Comparison of ENCODE assay signal across 8 cellular contexts in genomic region chr9:73152953-73153352, GRCh38. TPM values are rescaled to one million over a fixed set of nuclear protein-coding genes. Genes with fewer than 3 reads are reported as not detected.
A peak's percentile ranks its signal among the peaks of the same experiment; 100 is the strongest.
DNase-seq lines count a peak whose midpoint lies in the region; ATAC-seq and TF ChIP-seq lines count a peak whose summit lies in the region.

No MANE protein-coding gene starts in this region.

- H3K27me3 Mint-ChIP-seq in endothelial cell (ENCODE audit: unreplicated experiment) = no peaks in the 10 kb centered on the region

- no peak overlapping the region for H3K4me3 Mint-ChIP-seq in endothelial cell (ENCODE audit: unreplicated experiment)

- intact Hi-C loops in Right ventricle myocardium superior (cut with DNase I) (no loop called here), transverse colon (cut with DNase I; ENCODE audit: low total_unique reads) (no loop called here)

- no peaks in the 10 kb centered on the region for H3K36me3 Mint-ChIP-seq in endothelial cell (ENCODE audit: low read depth, unreplicated experiment)

- no peak for TF ChIP-seq POLR2A in transverse colon (IDR thresholded peaks at IDR 0.05)

- ATAC-seq in GM18870 (IDR thresholded peaks at IDR 0.05; ENCODE audit: unreplicated experiment) (peak; percentile 72), HG02884 (IDR thresholded peaks at IDR 0.05; ENCODE audit: unreplicated experiment) (peak; percentile 68), Right ventricle myocardium superior (ENCODE audit: poor library complexity) (peak; percentile 74)

- H3K4me1 ChIP-seq in SJCRH30 (peaks cover 53% of the 10 kb centered on the region), transverse colon (peaks cover 0 to 68% (median 27%) of the 10 kb centered on the region in 4 donors)

- 59 to 71% methylated on average over 2 of the region's 2 CpGs for WGBS in transverse colon (ENCODE audit: low coverage in 1 of 2), 2 donors

- H3K36me3 ChIP-seq in SJCRH30 (no peaks in the 10 kb centered on the region; the same call in 1 of the 2 replicates), transverse colon (no peaks in the 10 kb centered on the region)

- no peak for DNase-seq in SJCRH30
- DNase-seq in Right ventricle myocardium superior = no peak
- DNase-seq in transverse colon = no peak
- DNase-seq in NCI-H2107 (lab: John Stamatoyannopoulos, UW) = no peak
- no peak for DNase-seq in endothelial cell (ENCODE audit: low spot score)
- DNase-seq in DMS53 (lab: John Stamatoyannopoulos, UW) = no peak

- H3K9me3 Mint-ChIP-seq in endothelial cell (ENCODE audit: unreplicated experiment) = no peaks in the 10 kb centered on the region

- H3K27me3 ChIP-seq in SJCRH30 (no peaks in the 10 kb centered on the region), transverse colon (no peaks in the 10 kb centered on the region)

- H3K4me3 ChIP-seq in SJCRH30 (peak overlapping the region; percentile 51), transverse colon (peak overlapping the region in 3 of 4 donors; percentile 17 to 49 (median 19))

- in situ Hi-C loops in transverse colon (cut with MboI; ENCODE audit: low pct_ligation_motif_present in 1 of 4, low pct_unique_long_range_greater_than_20kb in 1 of 4, low sequenced_read_pairs in 3 of 4) = no loop called here

- H3K27ac ChIP-seq in SJCRH30 (peak overlapping the region; percentile 58), transverse colon (peak overlapping the region; percentile 64 to 78 (median 75))

- no peak for TF ChIP-seq CTCF in transverse colon (IDR thresholded peaks at IDR 0.05)
- no peak for TF ChIP-seq CTCF in endothelial cell (IDR thresholded peaks at IDR 0.05; ENCODE audit: unreplicated experiment)

- no peak for TF ChIP-seq EP300 in transverse colon (IDR thresholded peaks at IDR 0.05; ENCODE audit: low read depth)

- H3K27ac Mint-ChIP-seq in endothelial cell (ENCODE audit: unreplicated experiment) = no peak overlapping the region

- H3K9me3 ChIP-seq in SJCRH30 (replicated peaks) = no peaks in the 10 kb centered on the region
- no peaks in the 10 kb centered on the region for H3K9me3 ChIP-seq in transverse colon

- peaks cover 27% of the 10 kb centered on the region for H3K4me1 Mint-ChIP-seq in endothelial cell (ENCODE audit: unreplicated experiment)

RNA-seq across cellular contexts. Expression of gene ANXA1, which starts 1.3 kb away (rescaled TPM):
- 28.1 and 34.4 TPM in 2 replicates for total RNA-seq in SJCRH30 (2014; rRNA removed; shearing (Covaris generic))
- total RNA-seq in Right ventricle myocardium superior (53.1 TPM), transverse colon (100 to 1,000 TPM in 1 of 4 donors, 10 to 100 TPM in 3; 33.3 to 160 (median 66.9) TPM), endothelial cell (ENCODE audit: unreplicated experiment) (43.3 TPM)
